Comparison of ENCODE assay signal across 13 cellular contexts in genomic region chr12:25280082-25280481, GRCh38. TPM values are rescaled to one million over a fixed set of nuclear protein-coding genes. Genes with fewer than 3 reads are reported as not detected.
A peak's percentile ranks its signal among the peaks of the same experiment; 100 is the strongest.
DNase-seq lines count a peak whose midpoint lies in the region; ATAC-seq and TF ChIP-seq lines count a peak whose summit lies in the region.
"Had no signal": no experiment of that assay in that cellular context is flagged by ENCODE, and none has a peak within 500 bp of the region (broad histone marks: within the 10 kb centered on the region; RNA-seq: fewer than 3 reads in every experiment).

No MANE protein-coding gene starts in this region.

- H3K79me1 ChIP-seq in neuronal stem cell (ENCODE audit: low read depth, low read length) = no peaks in the 10 kb centered on the region

- H3K4me1 ChIP-seq in MM.1S (ENCODE audit: low read length) (peaks cover 10% of the 10 kb centered on the region), neuronal stem cell (ENCODE audit: control insufficient read depth in 2 of 2, insufficient read depth in 1 of 2, low read depth in 1 of 2, low read length in 2 of 2) (no peaks in the 10 kb centered on the region)

- H3K4ac ChIP-seq in neuronal stem cell (ENCODE audit: low read length) = no peak overlapping the region

- H3K27ac ChIP-seq in MM.1S (ENCODE audit: low read length) = no peak overlapping the region
- H3K27ac ChIP-seq in neuronal stem cell (replicated peaks; ENCODE audit: low read length) = no peak overlapping the region

- no peaks in the 10 kb centered on the region for H4K20me1 ChIP-seq in MM.1S (ENCODE audit: insufficient read depth, low read length)

- no peak overlapping the region for H2BK15ac ChIP-seq in neuronal stem cell (ENCODE audit: low read length)

- no peak overlapping the region for H4K91ac ChIP-seq in neuronal stem cell (ENCODE audit: low read depth, low read length, poor library complexity)

- H3K27me3 ChIP-seq in MM.1S (replicated peaks; ENCODE audit: insufficient read depth, low read length) = no peaks in the 10 kb centered on the region
- H3K27me3 ChIP-seq in neuronal stem cell (ENCODE audit: control insufficient read depth in 3 of 3, insufficient read depth in 3 of 3, low read depth in 1 of 3, low read length in 3 of 3) = peaks cover 0 to 34% (median 0%) of the 10 kb centered on the region in 3 experiments
- H3K27me3 ChIP-seq: BE2C had no signal

- H3K9me3 ChIP-seq in MM.1S (replicated peaks; ENCODE audit: insufficient read depth, low read length) (no peaks in the 10 kb centered on the region), neuronal stem cell (replicated peaks in 1 of 2; ENCODE audit: control insufficient read depth in 2 of 2, insufficient read depth in 1 of 2, low read depth in 1 of 2, low read length in 2 of 2) (peaks cover 0 to 3% of the 10 kb centered on the region in 2 donors)
- H3K9me3 ChIP-seq: BE2C, Caco-2 had no signal

- H2BK12ac ChIP-seq in neuronal stem cell (ENCODE audit: low read length) = no peak overlapping the region

- no peaks in the 10 kb centered on the region for H3K79me2 ChIP-seq in MM.1S (ENCODE audit: low read length)

- no peak for ATAC-seq in stimulated activated naive CD8-positive, alpha-beta T cell treated with anti-CD3 and anti-CD28 coated beads, Interleukin-15, Interleukin-2, amounts not matched to agents 100 U/mL and 50 U/mL, for 24 hours
- ATAC-seq in activated naive CD8-positive, alpha-beta T cell treated with anti-CD3 and anti-CD28 coated beads, Interleukin-2, amount 10 ng/mL, durations not matched to agents 7 days and 5 days (ENCODE audit: low read depth) = peak; percentile 50
- no peak for ATAC-seq in GM18858 (IDR thresholded peaks at IDR 0.05; ENCODE audit: unreplicated experiment)

- H2BK120ac ChIP-seq in neuronal stem cell (ENCODE audit: low read depth, low read length) = no peak overlapping the region

- H3K27me3 Mint-ChIP-seq in stimulated activated naive CD8-positive, alpha-beta T cell treated with anti-CD3 and anti-CD28 coated beads, Interleukin-15, Interleukin-2, amounts not matched to agents 100 ng/mL and 50 ng/mL, for 24 hours = no peaks in the 10 kb centered on the region
- no peaks in the 10 kb centered on the region for H3K27me3 Mint-ChIP-seq in activated naive CD8-positive, alpha-beta T cell treated with anti-CD3 and anti-CD28 coated beads, Interleukin-2, amount 10 ng/mL, durations not matched to agents 7 days and 5 days
- H3K27me3 Mint-ChIP-seq in HFFc6 (ENCODE audit: insufficient read depth) = peaks cover 6% of the 10 kb centered on the region

- H3K36me3 ChIP-seq in MM.1S (replicated peaks; ENCODE audit: insufficient read depth, low read length) = no peaks in the 10 kb centered on the region
- no peaks in the 10 kb centered on the region for H3K36me3 ChIP-seq in neuronal stem cell (replicated peaks in 1 of 2; ENCODE audit: control insufficient read depth in 2 of 2, insufficient read depth in 2 of 2, low read length in 2 of 2)
- H3K36me3 ChIP-seq: BE2C had no signal

- H4K8ac ChIP-seq in neuronal stem cell (ENCODE audit: low read depth, low read length) = no peak overlapping the region

- H3K27ac Mint-ChIP-seq in stimulated activated naive CD8-positive, alpha-beta T cell treated with anti-CD3 and anti-CD28 coated beads, Interleukin-15, Interleukin-2, amounts not matched to agents 100 ng/mL and 50 ng/mL, for 24 hours = no peak overlapping the region
- peak overlapping the region; percentile 37 for H3K27ac Mint-ChIP-seq in activated naive CD8-positive, alpha-beta T cell treated with anti-CD3 and anti-CD28 coated beads, Interleukin-2, amount 10 ng/mL, durations not matched to agents 7 days and 5 days
- no peak overlapping the region for H3K27ac Mint-ChIP-seq in HFFc6

- H3K9ac ChIP-seq in MM.1S (ENCODE audit: low read length) (no peak overlapping the region), neuronal stem cell (ENCODE audit: low read depth, low read length, poor library complexity) (no peak overlapping the region)

- H3K9me2 ChIP-seq in MM.1S (replicated peaks; ENCODE audit: insufficient read depth, low read length) = no peaks in the 10 kb centered on the region

- H3K4me2 ChIP-seq in MM.1S (ENCODE audit: low read depth, low read length) (0 out of 2 replicates have a peak overlapping the region, but pooled peaks have one; percentile 8), neuronal stem cell (ENCODE audit: insufficient read depth, low read length, poor library complexity, severe bottlenecking) (no peak overlapping the region)

- H3K14ac ChIP-seq in neuronal stem cell (ENCODE audit: low read length) = no peak overlapping the region

- H2AFZ ChIP-seq in MM.1S (ENCODE audit: low read length) = peak overlapping the region; percentile 21; the same call in 1 of the 2 replicates
- no peak overlapping the region for H2AFZ ChIP-seq in neuronal stem cell (ENCODE audit: low read length)

- no peak overlapping the region for H3K23ac ChIP-seq in neuronal stem cell (ENCODE audit: low read depth, low read length, poor library complexity)

- no peaks in the 10 kb centered on the region for H3K9me3 Mint-ChIP-seq in stimulated activated naive CD8-positive, alpha-beta T cell treated with anti-CD3 and anti-CD28 coated beads, Interleukin-15, Interleukin-2, amounts not matched to agents 100 ng/mL and 50 ng/mL, for 24 hours
- H3K9me3 Mint-ChIP-seq in activated naive CD8-positive, alpha-beta T cell treated with anti-CD3 and anti-CD28 coated beads, Interleukin-2, amount 10 ng/mL, durations not matched to agents 7 days and 5 days = no peaks in the 10 kb centered on the region
- H3K9me3 Mint-ChIP-seq in HFFc6 = no peaks in the 10 kb centered on the region

- H3K4me3 ChIP-seq in MM.1S (ENCODE audit: low read length) (no peak overlapping the region), neuronal stem cell (ENCODE audit: low read length in 2 of 2) (no peak overlapping the region)

- peaks cover 47% of the 10 kb centered on the region for H3K4me1 Mint-ChIP-seq in stimulated activated naive CD8-positive, alpha-beta T cell treated with anti-CD3 and anti-CD28 coated beads, Interleukin-15, Interleukin-2, amounts not matched to agents 100 ng/mL and 50 ng/mL, for 24 hours (ENCODE audit: low read depth)
- peaks cover 12% of the 10 kb centered on the region for H3K4me1 Mint-ChIP-seq in activated naive CD8-positive, alpha-beta T cell treated with anti-CD3 and anti-CD28 coated beads, Interleukin-2, amount 10 ng/mL, durations not matched to agents 7 days and 5 days
- peaks cover 11% of the 10 kb centered on the region for H3K4me1 Mint-ChIP-seq in HFFc6 (ENCODE audit: low read depth)

- DNase-seq in stimulated activated naive CD8-positive, alpha-beta T cell treated with anti-CD3 and anti-CD28 coated beads, Interleukin-15, Interleukin-2, amounts not matched to agents 100 U/mL and 50 U/mL, for 24 hours = no peak
- no peak for DNase-seq in MM.1S
- no peak for DNase-seq in activated naive CD8-positive, alpha-beta T cell treated with anti-CD3 and anti-CD28 coated beads, Interleukin-2, amount 10 ng/mL, durations not matched to agents 7 days and 5 days
- DNase-seq in HFFc6 = no peak
- DNase-seq in neuronal stem cell (ENCODE audit: low spot score) = no peak
- DNase-seq: BE2C, Caco-2, NCI-H1436 treated with DMSO at 0.1 percent for 48 hours, NCI-H2081 treated with DMSO at 0.1 percent for 48 hours, NCI-H524, SHP77 treated with DMSO at 0.1 percent for 48 hours had no signal

- H3F3A ChIP-seq in MM.1S (ENCODE audit: insufficient read depth, low read length) = no peaks in the 10 kb centered on the region

- H3K36me3 Mint-ChIP-seq in stimulated activated naive CD8-positive, alpha-beta T cell treated with anti-CD3 and anti-CD28 coated beads, Interleukin-15, Interleukin-2, amounts not matched to agents 100 ng/mL and 50 ng/mL, for 24 hours (ENCODE audit: low read depth) = no peaks in the 10 kb centered on the region
- peaks cover 2% of the 10 kb centered on the region for H3K36me3 Mint-ChIP-seq in activated naive CD8-positive, alpha-beta T cell treated with anti-CD3 and anti-CD28 coated beads, Interleukin-2, amount 10 ng/mL, durations not matched to agents 7 days and 5 days
- no peaks in the 10 kb centered on the region for H3K36me3 Mint-ChIP-seq in HFFc6 (ENCODE audit: low read depth)

- H2AK5ac ChIP-seq in neuronal stem cell (ENCODE audit: low read depth, low read length) = no peak overlapping the region

- POLR2A ChIA-PET in activated naive CD8-positive, alpha-beta T cell treated with anti-CD3 and anti-CD28 coated beads, Interleukin-2, amount 10 ng/mL, durations not matched to agents 7 days and 5 days (lab: Charles Lee) = no interaction called here

- peak overlapping the region; percentile 0 for H3K4me3 Mint-ChIP-seq in stimulated activated naive CD8-positive, alpha-beta T cell treated with anti-CD3 and anti-CD28 coated beads, Interleukin-15, Interleukin-2, amounts not matched to agents 100 ng/mL and 50 ng/mL, for 24 hours
- peak overlapping the region; percentile 49 for H3K4me3 Mint-ChIP-seq in activated naive CD8-positive, alpha-beta T cell treated with anti-CD3 and anti-CD28 coated beads, Interleukin-2, amount 10 ng/mL, durations not matched to agents 7 days and 5 days
- no peak overlapping the region for H3K4me3 Mint-ChIP-seq in HFFc6

- no peak for TF ChIP-seq CTCF in MM.1S (IDR thresholded peaks at IDR 0.05; ENCODE audit: low read length)
- TF ChIP-seq CTCF in HFFc6 (IDR thresholded peaks at IDR 0.05) = no peak

- H2BK5ac ChIP-seq in neuronal stem cell (ENCODE audit: low read length) = no peak overlapping the region

- H3K18ac ChIP-seq in neuronal stem cell (ENCODE audit: low read length) = no peak overlapping the region

RNA-seq across cellular contexts. Expression of gene KRAS, which starts 29.4 kb away (rescaled TPM):
- total RNA-seq in activated naive CD8-positive, alpha-beta T cell treated with anti-CD3 and anti-CD28 coated beads, Interleukin-2, amount 10 ng/mL, durations not matched to agents 7 days and 5 days = 10 to 100 TPM; 33.7 to 36.1 TPM
- 10 to 100 TPM; 15.9 to 20.5 (median 18.0) TPM for total RNA-seq in HFFc6 (2021; fragmentation: NEBNext Ultra II Directional; extraction: Animal tissue kit (Norgen Biotek cat#: 25700))
- 36.2 TPM for polyA plus RNA-seq in neuronal stem cell (2013, experiment 1 of 2)
- 39.9 TPM for polyA plus RNA-seq in neuronal stem cell (2013, experiment 2 of 2)
